Comparison of ENCODE assay signal across 9 cellular contexts in genomic region chr1:228478912-228479665, GRCh38. TPM values are rescaled to one million over a fixed set of nuclear protein-coding genes. Genes with fewer than 3 reads are reported as not detected.
A peak's percentile ranks its signal among the peaks of the same experiment; 100 is the strongest.
DNase-seq lines count a peak whose midpoint lies in the region; ATAC-seq and TF ChIP-seq lines count a peak whose summit lies in the region.
"Had no signal": no experiment of that assay in that cellular context is flagged by ENCODE, and none has a peak within 500 bp of the region (broad histone marks: within the 10 kb centered on the region; RNA-seq: fewer than 3 reads in every experiment).

No MANE protein-coding gene starts in this region.

- H3K27me3 ChIP-seq in SJSA1 (replicated peaks) (no peaks in the 10 kb centered on the region), left lung (peaks cover 0 to 5% of the 10 kb centered on the region in 2 donors), Karpas-422 (ENCODE audit: low read length) (no peaks in the 10 kb centered on the region), BE2C (no peaks in the 10 kb centered on the region; the same call in 1 of the 2 replicates)
- H3K27me3 ChIP-seq: cardiac muscle cell had no signal

- intact Hi-C loops in left lung (cut with DNase I): no loop called here

- H3K4me3 ChIP-seq in SJSA1: no peak overlapping the region
- H3K4me3 ChIP-seq in left lung: no peak overlapping the region
- H3K4me3 ChIP-seq in Karpas-422 (ENCODE audit: low read length): no peak overlapping the region
- H3K4me3 ChIP-seq in BE2C (ENCODE audit: low read depth, low read length): no peak overlapping the region
- H3K4me3 ChIP-seq: cardiac muscle cell had no signal

- DNase-seq in GF-D8 (lab: John Stamatoyannopoulos, UW) (peak; percentile 53), SJSA1 (ENCODE audit: low read depth in 1 of 2, low spot score in 2 of 2) (peak; percentile 78 to 80), left lung (peak in 1 of 2 donors; percentile 37), Karpas-422 (no peak), BE2C (no peak)

- H3K4me1 ChIP-seq in SJSA1 (replicated peaks): peaks cover 23% of the 10 kb centered on the region
- H3K4me1 ChIP-seq in left lung: peaks cover 0 to 6% of the 10 kb centered on the region in 2 donors
- no peaks in the 10 kb centered on the region for H3K4me1 ChIP-seq in Karpas-422 (ENCODE audit: low read length)
- no peaks in the 10 kb centered on the region; the same call in 1 of the 2 replicates for H3K4me1 ChIP-seq in BE2C

- no peak overlapping the region for H3K9ac ChIP-seq in Karpas-422 (ENCODE audit: low read length)

- no peaks in the 10 kb centered on the region for H3K9me2 ChIP-seq in Karpas-422 (replicated peaks; ENCODE audit: insufficient read depth, low read length)

- no peaks in the 10 kb centered on the region for H3K79me2 ChIP-seq in Karpas-422 (ENCODE audit: low read length)

- no peak overlapping the region for H3K4me2 ChIP-seq in Karpas-422 (ENCODE audit: low read depth, low read length, poor library complexity, severe bottlenecking)

- no peaks in the 10 kb centered on the region for H4K20me1 ChIP-seq in Karpas-422 (ENCODE audit: insufficient read depth, low read depth, low read length)

- no peaks in the 10 kb centered on the region for H3K36me3 ChIP-seq in SJSA1
- H3K36me3 ChIP-seq in left lung: no peaks in the 10 kb centered on the region
- no peaks in the 10 kb centered on the region for H3K36me3 ChIP-seq in Karpas-422 (ENCODE audit: insufficient read depth, low read length)
- no peaks in the 10 kb centered on the region for H3K36me3 ChIP-seq in BE2C
- H3K36me3 ChIP-seq: cardiac muscle cell had no signal

- TF ChIP-seq CTCF in left lung (IDR thresholded peaks at IDR 0.05) (no peak), BE2C (IDR thresholded peaks at IDR 0.05; ENCODE audit: low read depth, low read length) (no peak)

- H3K27ac ChIP-seq in SJSA1 (no peak overlapping the region), left lung (no peak overlapping the region), Karpas-422 (ENCODE audit: low read length) (no peak overlapping the region)
- H3K27ac ChIP-seq: cardiac muscle cell had no signal

- no peak overlapping the region for H2AFZ ChIP-seq in Karpas-422 (ENCODE audit: low read length)

- no peaks in the 10 kb centered on the region for H3K9me3 ChIP-seq in SJSA1 (replicated peaks)
- no peaks in the 10 kb centered on the region for H3K9me3 ChIP-seq in left lung
- no peaks in the 10 kb centered on the region for H3K9me3 ChIP-seq in Karpas-422 (ENCODE audit: low read length)
- H3K9me3 ChIP-seq in BE2C: no peaks in the 10 kb centered on the region

- ATAC-seq in GM21619 (IDR thresholded peaks at IDR 0.05; ENCODE audit: unreplicated experiment) (peak; percentile 64), left lung (peak; percentile 35), HG03457 (IDR thresholded peaks at IDR 0.05; ENCODE audit: unreplicated experiment) (no peak), SK-N-SH treated with all-trans-retinoic acid at 6 μM for 48 hours (no peak)

TF ChIP-seq in SK-N-SH treated with all-trans-retinoic acid at 6 μM for 48 hours, 23 proteins besides CTCF, POLR2A, EP300 and RAD21:
- no peak for TF ChIP-seq ARNTL (CRISPR knock-in tag; IDR thresholded peaks at IDR 0.05; ENCODE audit: borderline replicate concordance, low read depth)
- TF ChIP-seq ZFP3 (CRISPR knock-in tag; IDR thresholded peaks at IDR 0.05): no peak
- no peak for TF ChIP-seq SNAI2 (CRISPR knock-in tag; IDR thresholded peaks at IDR 0.05)
- no peak for TF ChIP-seq CSRNP3 (CRISPR knock-in tag; IDR thresholded peaks at IDR 0.05)
- TF ChIP-seq ESRRG (CRISPR knock-in tag; IDR thresholded peaks at IDR 0.05): no peak
- no peak for TF ChIP-seq CSDC2 (CRISPR knock-in tag; IDR thresholded peaks at IDR 0.05)
- no peak for TF ChIP-seq ZNF8 (CRISPR knock-in tag; IDR thresholded peaks at IDR 0.05)

RNA-seq across cellular contexts. Expression of gene RNF187, which starts 8.1 kb away (rescaled TPM):
- 25.0 and 36.4 TPM in 2 replicates for total RNA-seq in SJSA1 (2014; rRNA removed; shearing (Covaris generic))
- total RNA-seq in left lung: 100 to 1,000 TPM in 1 of 2 donors, 10 to 100 TPM in 1; 84.5 to 103 TPM
- 127 and 268 TPM in 2 replicates for total RNA-seq in Karpas-422 (2014; rRNA removed; shearing (Covaris generic); ENCODE audit: low replicate concordance)
- 649 TPM for polyA plus RNA-seq in BE2C (2012; ENCODE audit: insufficient read depth, insufficient read length, low read depth)

Comparison
In these comparisons a context has a peak if more than half of its experiments do, and no peak if none do; other contexts are left out.
1. DNase-seq: peak in GF-D8 (single experiment) and SJSA1 (2 of 2); none in Karpas-422 (single experiment) and BE2C (single experiment).
2. ATAC-seq: peak in GM21619 (single experiment) and left lung (single experiment); none in HG03457 (single experiment) and SK-N-SH treated with all-trans-retinoic acid at 6 μM for 48 hours (single experiment).